Comparison of ENCODE assay signal across 12 cellular contexts in genomic region chr7:87445897-87446296, GRCh38. TPM values are rescaled to one million over a fixed set of nuclear protein-coding genes. Genes with fewer than 3 reads are reported as not detected.
DNase-seq lines count a peak whose midpoint lies in the region; ATAC-seq and TF ChIP-seq lines count a peak whose summit lies in the region.
"Had no signal": no experiment of that assay in that cellular context is flagged by ENCODE, and none has a peak within 500 bp of the region (broad histone marks: within the 10 kb centered on the region; RNA-seq: fewer than 3 reads in every experiment).

No MANE protein-coding gene starts in this region.

- DNase-seq in neural progenitor cell (ENCODE audit: low spot score) (no peak), HK-2 (ENCODE audit: unreplicated experiment) (no peak), SHP77 (lab: John Stamatoyannopoulos, UW) (no peak)
- DNase-seq in activated T-helper 2 cell treated with anti-CD3 and anti-CD28 coated beads, Interferon-gamma antibody, Interleukin-2, Interleukin-4, amounts not matched to agents 10 μg/mL and 5 μg/mL and 100 μg/mL, durations not matched to agents 14 hours and 24 hours and 36 hours (ENCODE audit: low spot score), result no peak
- DNase-seq: DMS79 treated with DMSO at 0.1 percent for 48 hours; kidney; occipital lobe; stimulated activated CD4-positive, alpha-beta T cell treated with anti-CD3 and anti-CD28 coated beads, Interleukin-2, amount 100 ng/mL, for 48 hours had no signal

- H3K4me1 Mint-ChIP-seq in neural progenitor cell, result peaks cover 16% of the 10 kb centered on the region
- H3K4me1 Mint-ChIP-seq in activated T-helper 2 cell treated with anti-CD3 and anti-CD28 coated beads, Interferon-gamma antibody, Interleukin-2, Interleukin-4, amounts not matched to agents 10 μg/mL and 5 μg/mL and 100 μg/mL, durations not matched to agents 14 hours and 24 hours and 36 hours (ENCODE audit: low read depth), result no peaks in the 10 kb centered on the region

- H3K36me3 Mint-ChIP-seq in neural progenitor cell, result peaks cover 1% of the 10 kb centered on the region
- H3K36me3 Mint-ChIP-seq in activated T-helper 2 cell treated with anti-CD3 and anti-CD28 coated beads, Interferon-gamma antibody, Interleukin-2, Interleukin-4, amounts not matched to agents 10 μg/mL and 5 μg/mL and 100 μg/mL, durations not matched to agents 14 hours and 24 hours and 36 hours (ENCODE audit: low read depth), result no peaks in the 10 kb centered on the region

- peaks cover 16% of the 10 kb centered on the region for H3K4me1 ChIP-seq in neural progenitor cell

- H4K20me1 ChIP-seq in neural progenitor cell (ENCODE audit: low read depth), result no peaks in the 10 kb centered on the region

- H3K4me3 ChIP-seq in neural progenitor cell, result no peak overlapping the region
- H3K4me3 ChIP-seq: thoracic aorta had no signal

- no peaks in the 10 kb centered on the region for H3K27me3 Mint-ChIP-seq in neural progenitor cell (ENCODE audit: insufficient read depth, low read depth)
- peaks cover 18% of the 10 kb centered on the region for H3K27me3 Mint-ChIP-seq in activated T-helper 2 cell treated with anti-CD3 and anti-CD28 coated beads, Interferon-gamma antibody, Interleukin-2, Interleukin-4, amounts not matched to agents 10 μg/mL and 5 μg/mL and 100 μg/mL, durations not matched to agents 14 hours and 24 hours and 36 hours (ENCODE audit: low read depth)

- no peak overlapping the region for H3K9ac ChIP-seq in neural progenitor cell

- intact Hi-C loops in activated T-helper 2 cell treated with anti-CD3 and anti-CD28 coated beads, Interferon-gamma antibody, Interleukin-2, Interleukin-4, amounts not matched to agents 10 μg/mL and 5 μg/mL and 100 μg/mL, durations not matched to agents 14 hours and 24 hours and 36 hours (cut with micrococcal nuclease), result no loop called here

- H2AFZ ChIP-seq in neural progenitor cell (replicated peaks), result peak overlapping the region; percentile 57

- no peak overlapping the region for H3K4me3 Mint-ChIP-seq in neural progenitor cell
- H3K4me3 Mint-ChIP-seq in activated T-helper 2 cell treated with anti-CD3 and anti-CD28 coated beads, Interferon-gamma antibody, Interleukin-2, Interleukin-4, amounts not matched to agents 10 μg/mL and 5 μg/mL and 100 μg/mL, durations not matched to agents 14 hours and 24 hours and 36 hours (ENCODE audit: low read depth), result no peak overlapping the region

- no peaks in the 10 kb centered on the region for H3K9me3 ChIP-seq in neural progenitor cell (ENCODE audit: low read depth)
- H3K9me3 ChIP-seq: thoracic aorta had no signal

- no peak overlapping the region for H3K4me2 ChIP-seq in neural progenitor cell

- H3K27me3 ChIP-seq in neural progenitor cell, result no peaks in the 10 kb centered on the region

- H3K79me2 ChIP-seq in neural progenitor cell (ENCODE audit: low read depth), result no peaks in the 10 kb centered on the region

- H3K27ac Mint-ChIP-seq in neural progenitor cell, result no peak overlapping the region
- no peak overlapping the region for H3K27ac Mint-ChIP-seq in activated T-helper 2 cell treated with anti-CD3 and anti-CD28 coated beads, Interferon-gamma antibody, Interleukin-2, Interleukin-4, amounts not matched to agents 10 μg/mL and 5 μg/mL and 100 μg/mL, durations not matched to agents 14 hours and 24 hours and 36 hours

- no peak overlapping the region for H3K27ac ChIP-seq in neural progenitor cell
- H3K27ac ChIP-seq: thoracic aorta had no signal

- no peaks in the 10 kb centered on the region for H3K36me3 ChIP-seq in neural progenitor cell
- H3K36me3 ChIP-seq: thoracic aorta had no signal

- TF ChIP-seq CTCF in neural progenitor cell (IDR thresholded peaks at IDR 0.05), result no peak

- ATAC-seq in GM19043 (IDR thresholded peaks at IDR 0.05; ENCODE audit: low read depth, unreplicated experiment) (peak; percentile 95), HG02610 (IDR thresholded peaks at IDR 0.05; ENCODE audit: unreplicated experiment) (peak; percentile 95), HG03439 (IDR thresholded peaks at IDR 0.05; ENCODE audit: unreplicated experiment) (peak; percentile 67)

- H3F3A ChIP-seq in neural progenitor cell (ENCODE audit: low read depth), result no peaks in the 10 kb centered on the region

- H3K9me3 Mint-ChIP-seq in neural progenitor cell, result no peaks in the 10 kb centered on the region
- H3K9me3 Mint-ChIP-seq in activated T-helper 2 cell treated with anti-CD3 and anti-CD28 coated beads, Interferon-gamma antibody, Interleukin-2, Interleukin-4, amounts not matched to agents 10 μg/mL and 5 μg/mL and 100 μg/mL, durations not matched to agents 14 hours and 24 hours and 36 hours, result no peaks in the 10 kb centered on the region

RNA-seq across cellular contexts. Expression of gene ABCB4, which starts 29.6 kb away (rescaled TPM):
- 0.30 and 0.50 TPM in 2 replicates for total RNA-seq in neural progenitor cell (ENCODE audit: low replicate concordance)
- not detected in 2 replicates for total RNA-seq in activated T-helper 2 cell treated with anti-CD3 and anti-CD28 coated beads, Interferon-gamma antibody, Interleukin-2, Interleukin-4, amounts not matched to agents 10 μg/mL and 5 μg/mL and 100 μg/mL, durations not matched to agents 14 hours and 24 hours and 36 hours
